ENCODE assay signal across 24 cellular contexts in genomic region chr3:126142652-126143051, GRCh38. TPM values are rescaled to one million over a fixed set of nuclear protein-coding genes. Genes with fewer than 3 reads are reported as not detected.
"Had no signal": no experiment of that assay in that cellular context is flagged by ENCODE, and none has a peak within 500 bp of the region (broad histone marks: within the 10 kb centered on the region; RNA-seq: fewer than 3 reads in every experiment).

No MANE protein-coding gene starts in this region.

- H3K9me3 ChIP-seq: left lung, lower lobe of right lung, pancreas, prostate gland, stomach, testis, thyroid gland, transverse colon, upper lobe of left lung, vagina had no signal

- H3K9me3 Mint-ChIP-seq: naive thymus-derived CD8-positive, alpha-beta T cell; nephron; neural crest cell; stimulated activated naive B cell treated with anti-CD40 and anti-IgM and Interleukin-4, amounts not matched to agents 10 μg/mL and 1 μg/mL and 100 μg/mL, for 72 hours had no signal

- H3K4me1 Mint-ChIP-seq: naive thymus-derived CD8-positive, alpha-beta T cell; nephron; neural crest cell; stimulated activated naive B cell treated with anti-CD40 and anti-IgM and Interleukin-4, amounts not matched to agents 10 μg/mL and 1 μg/mL and 100 μg/mL, for 72 hours had no signal

- H3K27ac Mint-ChIP-seq: naive thymus-derived CD8-positive, alpha-beta T cell; nephron; stimulated activated naive B cell treated with anti-CD40 and anti-IgM and Interleukin-4, amounts not matched to agents 10 μg/mL and 1 μg/mL and 100 μg/mL, for 72 hours had no signal

- DNase-seq: kidney glomerular epithelial cell; left cardiac atrium; left lung; lower lobe of right lung; mammary epithelial cell; mesenchymal stem cell; naive thymus-derived CD8-positive, alpha-beta T cell; nucleus accumbens; pancreas; retina; right cardiac atrium; stimulated activated naive B cell treated with anti-CD40 and anti-IgM and Interleukin-4, amounts not matched to agents 10 μg/mL and 1 μg/mL and 100 μg/mL, for 72 hours; stimulated activated naive CD8-positive, alpha-beta T cell treated with anti-CD3 and anti-CD28 coated beads, Interleukin-15, Interleukin-2, amounts not matched to agents 100 U/mL and 50 U/mL, for 24 hours; stomach; testis; thyroid gland; transverse colon had no signal

- H3K4me1 ChIP-seq: left lung, lower lobe of right lung, pancreas, prostate gland, stomach, testis, thyroid gland, transverse colon, upper lobe of left lung, vagina had no signal

- H3K27ac ChIP-seq: left lung, lower lobe of right lung, pancreas, prostate gland, skin epidermis, stomach, testis, thyroid gland, transverse colon, upper lobe of left lung, vagina had no signal

- H3K36me3 Mint-ChIP-seq: naive thymus-derived CD8-positive, alpha-beta T cell; stimulated activated naive B cell treated with anti-CD40 and anti-IgM and Interleukin-4, amounts not matched to agents 10 μg/mL and 1 μg/mL and 100 μg/mL, for 72 hours had no signal

- H3K4me3 Mint-ChIP-seq: naive thymus-derived CD8-positive, alpha-beta T cell; nephron; neural crest cell; stimulated activated naive B cell treated with anti-CD40 and anti-IgM and Interleukin-4, amounts not matched to agents 10 μg/mL and 1 μg/mL and 100 μg/mL, for 72 hours had no signal

- H3K36me3 ChIP-seq: left lung, lower lobe of right lung, pancreas, prostate gland, stomach, thyroid gland, transverse colon, upper lobe of left lung, vagina had no signal

- H3K27me3 ChIP-seq: pancreas, stomach, testis, thyroid gland, upper lobe of left lung, vagina had no signal

- ATAC-seq: left cardiac atrium; left lung; lower lobe of right lung; naive thymus-derived CD8-positive, alpha-beta T cell; pancreas; right cardiac atrium; sciatic nerve; stimulated activated naive B cell treated with anti-CD40 and anti-IgM and Interleukin-4, amounts not matched to agents 10 μg/mL and 1 μg/mL and 100 μg/mL, for 72 hours; stimulated activated naive CD8-positive, alpha-beta T cell treated with anti-CD3 and anti-CD28 coated beads, Interleukin-15, Interleukin-2, amounts not matched to agents 100 U/mL and 50 U/mL, for 24 hours had no signal

- H3K4me3 ChIP-seq: left lung, lower lobe of right lung, pancreas, prostate gland, skin epidermis, stomach, testis, thyroid gland, transverse colon, upper lobe of left lung, vagina had no signal

RNA-seq across cellular contexts. Expression of gene ALDH1L1, which starts 37.7 kb away (rescaled TPM):
- total RNA-seq: naive thymus-derived CD8-positive, alpha-beta T cell had no signal
- polyA plus RNA-seq: naive thymus-derived CD8-positive, alpha-beta T cell had no signal
